In genomic region chr11:58579192-58580129, GRCh38 we compare ENCODE assay signal across 1 cellular context.
TF ChIP-seq lines count a peak whose summit lies in the region.

No MANE protein-coding gene starts in this region.

TF ChIP-seq in HepG2, 621 proteins besides CTCF, POLR2A, EP300 and RAD21 (continued from another document and continues in another):
- no peak for TF ChIP-seq PAWR (CRISPR knock-in tag; IDR thresholded peaks at IDR 0.05; ENCODE audit: borderline replicate concordance)
- peak; percentile 97 for TF ChIP-seq SAP130 (CRISPR knock-in tag; IDR thresholded peaks at IDR 0.05; ENCODE audit: low read depth)
- TF ChIP-seq SRSF1 (optimal IDR thresholded peaks at IDR 0.05; ENCODE audit: low read depth, low read length): peak; percentile 48
- TF ChIP-seq MATR3 (CRISPR knock-in tag; IDR thresholded peaks at IDR 0.05): no peak
- TF ChIP-seq NFRKB (IDR thresholded peaks at IDR 0.05): no peak
- peak; percentile 48; the same call in 1 of the 2 replicates for TF ChIP-seq TBX2 (CRISPR knock-in tag; IDR thresholded peaks at IDR 0.05; ENCODE audit: borderline replicate concordance)
- no peak for TF ChIP-seq XBP1 (CRISPR knock-in tag; IDR thresholded peaks at IDR 0.05)
- no peak for TF ChIP-seq ADNP (CRISPR knock-in tag; IDR thresholded peaks at IDR 0.05)
- no peak for TF ChIP-seq PPARG (CRISPR knock-in tag; conservative IDR thresholded peaks at IDR 0.05)
- peak; percentile 78; the same call in 1 of the 2 replicates for TF ChIP-seq HOXA3 (CRISPR knock-in tag; IDR thresholded peaks at IDR 0.05)
- TF ChIP-seq TGIF2 (CRISPR knock-in tag; IDR thresholded peaks at IDR 0.05): peak; percentile 97
- peak; percentile 20; the same call in 1 of the 2 replicates for TF ChIP-seq CENPT (CRISPR knock-in tag; IDR thresholded peaks at IDR 0.05; ENCODE audit: low read depth)
- TF ChIP-seq ZKSCAN8 (CRISPR knock-in tag; IDR thresholded peaks at IDR 0.05; ENCODE audit: borderline replicate concordance): no peak
- no peak for TF ChIP-seq TOPORS (CRISPR knock-in tag; IDR thresholded peaks at IDR 0.05)
- no peak for TF ChIP-seq E2F1 (CRISPR knock-in tag; IDR thresholded peaks at IDR 0.05)
- TF ChIP-seq RXRB (CRISPR knock-in tag; IDR thresholded peaks at IDR 0.05; ENCODE audit: borderline replicate concordance): 0 out of 2 replicates have a peak, but pooled peaks have one; percentile 23
- peak; percentile 95 for TF ChIP-seq ZNF616 (CRISPR knock-in tag; IDR thresholded peaks at IDR 0.05; ENCODE audit: low read depth)
- TF ChIP-seq ZBTB34 (CRISPR knock-in tag; IDR thresholded peaks at IDR 0.05): 0 out of 2 replicates have a peak, but pooled peaks have one; percentile 15
- no peak for TF ChIP-seq ZNF296 (CRISPR knock-in tag; conservative IDR thresholded peaks at IDR 0.05)
- TF ChIP-seq NCOA2 (CRISPR knock-in tag; IDR thresholded peaks at IDR 0.05): no peak; the same call in 1 of the 2 replicates
- no peak for TF ChIP-seq RELA (CRISPR knock-in tag; IDR thresholded peaks at IDR 0.05)
- peak; percentile 75; the same call in 1 of the 2 replicates for TF ChIP-seq TAF1 (CRISPR knock-in tag; IDR thresholded peaks at IDR 0.05)
- TF ChIP-seq REST (IDR thresholded peaks at IDR 0.05; ENCODE audit: borderline replicate concordance in 1 of 2, low read depth in 1 of 2, low read length in 2 of 2): peak in 1 of 2 experiments; percentile 49; a peak in 1 of 4 replicates
- no peak for TF ChIP-seq ZNF841 (CRISPR knock-in tag; IDR thresholded peaks at IDR 0.05; ENCODE audit: borderline replicate concordance)
- TF ChIP-seq ZNF281 (CRISPR knock-in tag; IDR thresholded peaks at IDR 0.05; ENCODE audit: borderline replicate concordance): peak; percentile 51; the same call in 1 of the 2 replicates
- no peak for TF ChIP-seq ZSCAN25 (CRISPR knock-in tag; IDR thresholded peaks at IDR 0.05)
- TF ChIP-seq AHR (CRISPR knock-in tag; IDR thresholded peaks at IDR 0.05): 0 out of 2 replicates have a peak, but pooled peaks have one; percentile 24
- TF ChIP-seq NFYC (CRISPR knock-in tag; IDR thresholded peaks at IDR 0.05): no peak
- TF ChIP-seq RFXANK (CRISPR knock-in tag; IDR thresholded peaks at IDR 0.05): no peak
- peak; percentile 96 for TF ChIP-seq RBFOX2 (IDR thresholded peaks at IDR 0.05; ENCODE audit: low read depth, low read length)
- TF ChIP-seq JARID2 (CRISPR knock-in tag; IDR thresholded peaks at IDR 0.05; ENCODE audit: insufficient replicate concordance): no peak
- peak; percentile 86 for TF ChIP-seq KAT8 (CRISPR knock-in tag; IDR thresholded peaks at IDR 0.05)
- TF ChIP-seq ZNF513 (CRISPR knock-in tag; conservative IDR thresholded peaks at IDR 0.05): no peak
- TF ChIP-seq TSC22D2 (CRISPR knock-in tag; IDR thresholded peaks at IDR 0.05; ENCODE audit: borderline replicate concordance): peak; percentile 61; the same call in 1 of the 2 replicates
- no peak for TF ChIP-seq ZFYVE20 (CRISPR knock-in tag; IDR thresholded peaks at IDR 0.05; ENCODE audit: borderline replicate concordance, low read depth)
- TF ChIP-seq ZNF512 (CRISPR knock-in tag; IDR thresholded peaks at IDR 0.05): no peak
- TF ChIP-seq ZNF580 (CRISPR knock-in tag; IDR thresholded peaks at IDR 0.05; ENCODE audit: borderline replicate concordance, low read depth): peak; percentile 88; the same call in 1 of the 2 replicates
- no peak for TF ChIP-seq NR2F1 (CRISPR knock-in tag; IDR thresholded peaks at IDR 0.05)
- no peak for TF ChIP-seq DPF2 (CRISPR knock-in tag; IDR thresholded peaks at IDR 0.05; ENCODE audit: borderline replicate concordance, low read depth)
- TF ChIP-seq HMGXB3 (CRISPR knock-in tag; IDR thresholded peaks at IDR 0.05; ENCODE audit: borderline replicate concordance): peak; percentile 71; the same call in 1 of the 2 replicates
- peak; percentile 37; the same call in 1 of the 2 replicates for TF ChIP-seq FOXK1 (CRISPR knock-in tag; IDR thresholded peaks at IDR 0.05; ENCODE audit: borderline replicate concordance, low read depth)
- TF ChIP-seq ZNF282 (IDR thresholded peaks at IDR 0.05; ENCODE audit: partially characterized antibody): no peak
- no peak for TF ChIP-seq SKI (IDR thresholded peaks at IDR 0.05; ENCODE audit: partially characterized antibody)
- peak; percentile 52; the same call in 1 of the 2 replicates for TF ChIP-seq SNAI1 (CRISPR knock-in tag; IDR thresholded peaks at IDR 0.05; ENCODE audit: borderline replicate concordance)
- 0 out of 2 replicates have a peak, but pooled peaks have one; percentile 46 for TF ChIP-seq ZNF136 (CRISPR knock-in tag; IDR thresholded peaks at IDR 0.05; ENCODE audit: low read depth)
- TF ChIP-seq REPIN1 (CRISPR knock-in tag; IDR thresholded peaks at IDR 0.05; ENCODE audit: borderline replicate concordance, low read depth): peak; percentile 68; the same call in 1 of the 2 replicates
- 0 out of 2 replicates have a peak, but pooled peaks have one; percentile 63 for TF ChIP-seq ZNF773 (CRISPR knock-in tag; IDR thresholded peaks at IDR 0.05; ENCODE audit: borderline replicate concordance)
- peak; percentile 88; the same call in 1 of the 2 replicates for TF ChIP-seq SIN3A (IDR thresholded peaks at IDR 0.05; ENCODE audit: borderline replicate concordance, low read depth, low read length)
